Comparison of ENCODE assay signal across 8 cellular contexts in the genomic region with DNA sequence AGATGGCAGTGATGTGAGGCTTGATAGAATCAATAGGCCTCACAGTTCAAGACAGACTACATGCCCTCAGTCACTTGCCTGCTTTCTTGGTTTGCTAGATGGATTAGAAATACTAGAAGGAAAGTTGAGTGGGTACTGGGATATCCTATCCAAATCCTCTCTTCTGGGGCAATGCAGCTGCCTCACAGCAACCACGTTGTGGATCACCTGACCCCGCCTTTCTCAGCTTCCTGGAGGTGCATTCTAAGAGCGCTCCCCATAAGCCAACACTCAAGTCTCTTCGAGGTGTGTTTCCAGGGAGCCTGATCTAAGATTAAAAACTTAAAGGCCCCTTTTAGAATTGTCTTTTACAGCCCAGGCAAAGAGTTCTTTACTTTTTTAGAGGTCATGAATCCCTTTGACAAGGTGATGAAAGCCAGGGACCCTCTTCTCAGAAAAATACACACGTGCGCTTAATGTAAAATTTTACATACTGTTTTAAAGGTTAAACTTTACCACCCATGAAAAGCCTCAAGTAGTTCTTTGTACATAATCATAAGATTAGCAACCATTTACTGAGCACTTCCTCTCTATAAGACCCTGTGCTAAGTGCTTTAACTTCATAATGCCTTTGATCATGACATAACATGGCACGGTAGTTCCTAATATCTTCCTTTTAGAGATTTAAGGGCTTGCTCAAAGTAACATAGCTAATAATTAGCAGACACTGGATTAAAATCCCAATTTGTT. TPM values are rescaled to one million over a fixed set of nuclear protein-coding genes. Genes with fewer than 3 reads are reported as not detected.
DNase-seq lines count a peak whose midpoint lies in the region; ATAC-seq and TF ChIP-seq lines count a peak whose summit lies in the region.

No MANE protein-coding gene starts in this region.

- peaks cover 33 to 55% of the 10 kb centered on the region in 2 donors for H3K36me3 Mint-ChIP-seq in activated T-cell treated with anti-CD3 and anti-CD28 coated beads, Interleukin-2, amount 50 U/mL, for 72 hours (ENCODE audit: insufficient read depth in 2 of 2)
- peaks cover 5% of the 10 kb centered on the region for H3K36me3 Mint-ChIP-seq in glutamatergic neuron (ENCODE audit: unreplicated experiment)

- ATAC-seq in GM19397 (IDR thresholded peaks at IDR 0.05; ENCODE audit: unreplicated experiment) (peak; percentile 2), HG03460 (IDR thresholded peaks at IDR 0.05; ENCODE audit: unreplicated experiment) (peak; percentile 11)
- peak; percentile 8 to 23 for ATAC-seq in activated T-cell treated with anti-CD3 and anti-CD28 coated beads, Interleukin-2, amount 50 U/mL, for 72 hours (replicated peaks in 1 of 2)

- H3K27me3 Mint-ChIP-seq in activated T-cell treated with anti-CD3 and anti-CD28 coated beads, Interleukin-2, amount 50 U/mL, for 72 hours (ENCODE audit: low read depth) = no peaks in the 10 kb centered on the region
- H3K27me3 Mint-ChIP-seq in glutamatergic neuron (ENCODE audit: unreplicated experiment) = no peaks in the 10 kb centered on the region

- no peak for TF ChIP-seq POLR2A in spleen (IDR thresholded peaks at IDR 0.05)

- H3K9me3 ChIP-seq in spleen = peaks cover 0 to 11% (median 5%) of the 10 kb centered on the region in 8 donors

- H3K27ac Mint-ChIP-seq in activated T-cell treated with anti-CD3 and anti-CD28 coated beads, Interleukin-2, amount 50 U/mL, for 72 hours = peak overlapping the region; percentile 96
- peak overlapping the region; percentile 13 for H3K27ac Mint-ChIP-seq in glutamatergic neuron (ENCODE audit: unreplicated experiment)

- H3K4me1 Mint-ChIP-seq in activated T-cell treated with anti-CD3 and anti-CD28 coated beads, Interleukin-2, amount 50 U/mL, for 72 hours (ENCODE audit: low read depth) = peaks cover 55% of the 10 kb centered on the region
- H3K4me1 Mint-ChIP-seq in glutamatergic neuron (ENCODE audit: low read depth, unreplicated experiment) = peaks cover 6% of the 10 kb centered on the region

- peak; percentile 50 to 51 for DNase-seq in activated T-cell treated with anti-CD3 and anti-CD28 coated beads, Interleukin-2, amount 50 U/mL, for 72 hours
- no peak for DNase-seq in glutamatergic neuron
- no peak for DNase-seq in spleen
- DNase-seq in hypothalamus (lab: John Stamatoyannopoulos, UW) = no peak
- DNase-seq in H7 = no peak
- DNase-seq in GM19238 (ENCODE audit: insufficient read length, low spot score) = no peak

- peak overlapping the region in 7 of 8 donors; percentile 49 to 93 (median 59) for H3K4me3 ChIP-seq in spleen
- no peak overlapping the region; the same call in 1 of the 2 replicates for H3K4me3 ChIP-seq in H7 (ENCODE audit: insufficient read depth, low read depth, low read length)

- peak overlapping the region in 7 of 8 donors; percentile 59 to 90 (median 82) for H3K27ac ChIP-seq in spleen

- H3K9me3 Mint-ChIP-seq in activated T-cell treated with anti-CD3 and anti-CD28 coated beads, Interleukin-2, amount 50 U/mL, for 72 hours = peaks cover 0 to 2% of the 10 kb centered on the region in 2 donors
- H3K9me3 Mint-ChIP-seq in glutamatergic neuron (ENCODE audit: unreplicated experiment) = peaks cover 6% of the 10 kb centered on the region

- H3K27me3 ChIP-seq in spleen (replicated peaks in 1 of 7) (no peaks in the 10 kb centered on the region), H7 (ENCODE audit: control insufficient read depth, insufficient read depth, low read length) (no peaks in the 10 kb centered on the region)

- WGBS in spleen, 5 donors = 70 to 74% (median 72%) methylated on average over 7 of the region's 7 CpGs

- H3K36me3 ChIP-seq in spleen (peaks cover 0 to 39% (median 27%) of the 10 kb centered on the region in 6 donors), H7 (replicated peaks; ENCODE audit: control insufficient read depth, insufficient read depth, low read length) (peaks cover 21% of the 10 kb centered on the region)

- TF ChIP-seq CTCF in glutamatergic neuron (IDR thresholded peaks at IDR 0.05; ENCODE audit: partially characterized antibody, unreplicated experiment) (no peak), spleen (IDR thresholded peaks at IDR 0.05 in 8 of 11, conservative IDR thresholded peaks at IDR 0.05 in 3 of 11) (no peak)

- intact Hi-C loops in spleen (cut with DNase I; ENCODE audit: low total_unique reads) = no loop called here

- peak overlapping the region; percentile 83 to 100 for H3K4me3 Mint-ChIP-seq in activated T-cell treated with anti-CD3 and anti-CD28 coated beads, Interleukin-2, amount 50 U/mL, for 72 hours
- H3K4me3 Mint-ChIP-seq in glutamatergic neuron (ENCODE audit: unreplicated experiment) = peak overlapping the region; percentile 100

- H3K4me1 ChIP-seq in spleen = peaks cover 25 to 51% (median 39%) of the 10 kb centered on the region in 6 donors

RNA-seq across cellular contexts. Expression of gene RPL34, which starts 0.8 kb away (rescaled TPM):
- total RNA-seq in activated T-cell treated with anti-CD3 and anti-CD28 coated beads, Interleukin-2, amount 50 U/mL, for 72 hours = 1,000 to 10,000 TPM; 1,826 to 1,920 TPM
- total RNA-seq in glutamatergic neuron (ENCODE audit: unreplicated experiment) (724 TPM), spleen (1,000 to 10,000 TPM in 5 of 7 donors, 100 to 1,000 TPM in 2; 845 to 1,523 (median 1,227) TPM)
- polyA plus RNA-seq in spleen = over 10,000 TPM in 2 of 3 donors, 1,000 to 10,000 TPM in 1; 9,319 to 15,266 (median 12,523) TPM
- total RNA-seq in H7 (2014; rRNA removed; shearing (Covaris generic)) = 867 and 894 TPM in 2 replicates

RNA-seq across cellular contexts. Expression of gene OSTC, which starts 30.9 kb away (rescaled TPM):
- total RNA-seq in activated T-cell treated with anti-CD3 and anti-CD28 coated beads, Interleukin-2, amount 50 U/mL, for 72 hours = 10 to 100 TPM; 83.1 to 87.7 TPM
- total RNA-seq in glutamatergic neuron (ENCODE audit: unreplicated experiment) = 42.8 TPM
- 10 to 100 TPM; 53.8 to 80.3 (median 59.2) TPM for total RNA-seq in spleen
- polyA plus RNA-seq in spleen = 100 to 1,000 TPM in 1 of 3 donors, 10 to 100 TPM in 2; 67.9 to 105 (median 77.2) TPM
- total RNA-seq in H7 (2014; rRNA removed; shearing (Covaris generic)) = 171 and 183 TPM in 2 replicates

Comparison
In these comparisons a context has a peak if more than half of its experiments do, and no peak if none do; other contexts are left out.
1. DNase-seq: peak in activated T-cell treated with anti-CD3 and anti-CD28 coated beads, Interleukin-2, amount 50 U/mL, for 72 hours (2 of 2); none in glutamatergic neuron (single experiment), spleen (single experiment), hypothalamus (0 of 51), H7 (single experiment) and GM19238 (single experiment).
2. Peak in every context shown above with its lines, with median percentiles within 50 percentile points of each other: ATAC-seq.